ENCODE assay signal across 17 cellular contexts in the genomic region with DNA sequence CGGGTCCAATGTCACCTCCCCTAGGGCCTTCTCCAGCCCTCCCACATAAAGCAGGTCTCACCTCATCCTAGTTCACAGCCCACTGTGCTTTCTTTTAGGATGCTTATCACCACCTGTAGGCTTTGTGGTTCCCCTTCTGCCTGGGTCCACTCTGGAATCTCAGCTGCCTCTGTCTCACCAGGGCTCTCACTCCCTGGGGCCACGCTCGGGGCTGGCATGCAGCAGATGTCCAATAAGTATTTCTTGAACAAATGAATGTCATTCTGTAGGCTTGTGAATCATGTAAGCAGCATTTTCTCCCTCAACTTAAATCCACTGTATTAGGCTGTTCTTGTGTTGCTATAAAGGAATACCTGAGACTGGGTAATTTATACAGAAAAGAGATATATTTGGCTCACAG. TPM values are rescaled to one million over a fixed set of nuclear protein-coding genes. Genes with fewer than 3 reads are reported as not detected.
A peak's percentile ranks its signal among the peaks of the same experiment; 100 is the strongest.
DNase-seq lines count a peak whose midpoint lies in the region; ATAC-seq and TF ChIP-seq lines count a peak whose summit lies in the region.
"Had no signal": no experiment of that assay in that cellular context is flagged by ENCODE, and none has a peak within 500 bp of the region (broad histone marks: within the 10 kb centered on the region; RNA-seq: fewer than 3 reads in every experiment).

No MANE protein-coding gene starts in this region.

- peak overlapping the region; percentile 59 to 63 for H3K18ac ChIP-seq in mesenchymal stem cell (ENCODE audit: low read depth in 1 of 2, low read length in 2 of 2)

- H3K14ac ChIP-seq in mesenchymal stem cell (ENCODE audit: low read length in 2 of 2) = peak overlapping the region in 1 of 2 experiments; percentile 45

- H2BK12ac ChIP-seq in mesenchymal stem cell (ENCODE audit: low read length in 2 of 2) = peak overlapping the region; percentile 75 to 79

- no peak overlapping the region for H2AFZ ChIP-seq in mesenchymal stem cell (ENCODE audit: low read depth, low read length)
- H2AFZ ChIP-seq: GM23338 had no signal

- BruUV-seq in Panc1 (replicated peaks; lab: Mats Ljungman, UMichigan) = no TSS peak

- in situ Hi-C loops in Panc1 (cut with HindIII; ENCODE audit: low pct_unique_long_range_greater_than_20kb, low sequenced_read_pairs) = no loop called here

- peaks cover 17% of the 10 kb centered on the region for H3K4me1 ChIP-seq in Panc1 (ENCODE audit: control insufficient read depth, insufficient read depth, low read length)
- H3K4me1 ChIP-seq in mesenchymal stem cell (ENCODE audit: control insufficient read depth, insufficient read depth, low read depth, low read length) = peaks cover 17% of the 10 kb centered on the region
- H3K4me1 ChIP-seq: Caco-2 had no signal

- peaks cover 10% of the 10 kb centered on the region for H3K9me3 Mint-ChIP-seq in HFFc6
- H3K9me3 Mint-ChIP-seq in osteocyte (ENCODE audit: unreplicated experiment) = peaks cover 8% of the 10 kb centered on the region
- H3K9me3 Mint-ChIP-seq: CD4-positive, alpha-beta T cell had no signal

- H4K8ac ChIP-seq in mesenchymal stem cell (ENCODE audit: low read length) = no peak overlapping the region

- H3K36me3 ChIP-seq in Panc1 (ENCODE audit: control insufficient read depth, insufficient read depth, low read length) = no peaks in the 10 kb centered on the region; the same call in 1 of the 2 replicates
- no peaks in the 10 kb centered on the region for H3K36me3 ChIP-seq in mesenchymal stem cell (ENCODE audit: control insufficient read depth in 1 of 2, insufficient read depth in 2 of 2, low read depth in 1 of 2, low read length in 2 of 2)

- peak overlapping the region; percentile 30; the same call in 1 of the 2 replicates for H3K27ac ChIP-seq in Panc1 (ENCODE audit: low read length)
- H3K27ac ChIP-seq in mesenchymal stem cell (ENCODE audit: low read length, poor library complexity, severe bottlenecking) = no peak overlapping the region
- H3K27ac ChIP-seq: C4-2B had no signal

- H2AK5ac ChIP-seq in mesenchymal stem cell (ENCODE audit: low read length, severe bottlenecking) = peak overlapping the region; percentile 73

- no peak overlapping the region for H3K4me3 ChIP-seq in Panc1 (ENCODE audit: low read depth in 2 of 2, low read length in 2 of 2)
- no peak overlapping the region for H3K4me3 ChIP-seq in mesenchymal stem cell (ENCODE audit: insufficient read depth in 1 of 2, low read depth in 1 of 2, low read length in 2 of 2)
- H3K4me3 ChIP-seq: A549, GM23338 had no signal

- H2BK120ac ChIP-seq in mesenchymal stem cell (ENCODE audit: low read depth, low read length) = no peak overlapping the region

- H3K4me2 ChIP-seq in mesenchymal stem cell (ENCODE audit: low read length, poor library complexity, severe bottlenecking) = no peak overlapping the region
- H3K4me2 ChIP-seq: A549, GM23338 had no signal

- TF ChIP-seq CTCF in HFFc6 (IDR thresholded peaks at IDR 0.05) (no peak), Panc1 (IDR thresholded peaks at IDR 0.05) (no peak), osteocyte (IDR thresholded peaks at IDR 0.05) (no peak)

- peak overlapping the region; percentile 85 for H2BK15ac ChIP-seq in mesenchymal stem cell (ENCODE audit: low read depth, poor library complexity, severe bottlenecking)

- POLR2A ChIA-PET in Panc1 (lab: Charles Lee) = no interaction called here

- intact Hi-C loops in Panc1 (cut with micrococcal nuclease; ENCODE audit: unreplicated experiment) = no loop called here

- H3K27me3 ChIP-seq in Panc1 (ENCODE audit: control insufficient read depth, insufficient read depth, low read length) (no peaks in the 10 kb centered on the region), mesenchymal stem cell (ENCODE audit: control insufficient read depth in 1 of 2, insufficient read depth in 1 of 2, low read length in 2 of 2) (no peaks in the 10 kb centered on the region)

- DNase-seq in HFFc6 = no peak
- no peak for DNase-seq in Panc1 (ENCODE audit: low read depth, low spot score)
- DNase-seq in mesenchymal stem cell = no peak
- DNase-seq in osteocyte (ENCODE audit: extremely low spot score, unreplicated experiment) = no peak
- no peak for DNase-seq in stimulated activated CD4-positive, alpha-beta T cell treated with anti-CD3 and anti-CD28 coated beads, Interleukin-2, amount 100 ng/mL, for 48 hours
- DNase-seq in SIG-M5 (lab: John Stamatoyannopoulos, UW) = no peak
- no peak for DNase-seq in amniotic stem cell (lab: John Stamatoyannopoulos, UW)
- DNase-seq: AML-193; Caco-2; CD4-positive, alpha-beta T cell; DMS153; DMS79; GDM1; H9 had no signal

- H2BK5ac ChIP-seq in mesenchymal stem cell (ENCODE audit: low read depth, low read length, poor library complexity, severe bottlenecking) = no peak overlapping the region

- no peak overlapping the region for H3K23ac ChIP-seq in mesenchymal stem cell (ENCODE audit: low read length in 2 of 2)

- peaks cover 3% of the 10 kb centered on the region for H3K79me1 ChIP-seq in mesenchymal stem cell (replicated peaks; ENCODE audit: low read length, poor library complexity, severe bottlenecking)

- no peak for ATAC-seq in Panc1
- ATAC-seq: A549, GM23338 had no signal

- H4K91ac ChIP-seq in mesenchymal stem cell (ENCODE audit: low read length) = peak overlapping the region; percentile 9

- H3K9me3 ChIP-seq in Panc1 (ENCODE audit: control insufficient read depth, insufficient read depth, low read depth, low read length) (no peaks in the 10 kb centered on the region), mesenchymal stem cell (ENCODE audit: control insufficient read depth, low read length) (peaks cover 5% of the 10 kb centered on the region)
- H3K9me3 ChIP-seq: Caco-2 had no signal

- H3K4ac ChIP-seq in mesenchymal stem cell (ENCODE audit: low read depth in 1 of 2, low read length in 2 of 2) = peak overlapping the region; percentile 9 to 30

- peaks cover 3% of the 10 kb centered on the region; the same call in 1 of the 2 replicates for H3K27me3 Mint-ChIP-seq in HFFc6 (ENCODE audit: insufficient read depth)
- peaks cover 5% of the 10 kb centered on the region for H3K27me3 Mint-ChIP-seq in osteocyte (ENCODE audit: unreplicated experiment)

- CTCF ChIA-PET in Panc1 (lab: Charles Lee) = no interaction called here

- peaks cover 53% of the 10 kb centered on the region for H3K4me1 Mint-ChIP-seq in HFFc6 (ENCODE audit: low read depth)
- H3K4me1 Mint-ChIP-seq in osteocyte (ENCODE audit: unreplicated experiment) = peaks cover 24% of the 10 kb centered on the region

- no peak overlapping the region for H3K9ac ChIP-seq in mesenchymal stem cell (ENCODE audit: low read length)

- H3K4me3 Mint-ChIP-seq in HFFc6 = no peak overlapping the region
- H3K4me3 Mint-ChIP-seq in osteocyte (ENCODE audit: unreplicated experiment) = no peak overlapping the region
- H3K4me3 Mint-ChIP-seq: CD4-positive, alpha-beta T cell; GM23338; H9 had no signal

- H3K36me3 Mint-ChIP-seq in HFFc6 (ENCODE audit: low read depth) (peaks cover 24% of the 10 kb centered on the region), osteocyte (ENCODE audit: unreplicated experiment) (peaks cover 6% of the 10 kb centered on the region)

- H3K27ac Mint-ChIP-seq in HFFc6 = peak overlapping the region; percentile 24; the same call in 1 of the 2 replicates
- peak overlapping the region; percentile 21 for H3K27ac Mint-ChIP-seq in osteocyte (ENCODE audit: unreplicated experiment)
- H3K27ac Mint-ChIP-seq: CD4-positive, alpha-beta T cell; GM23338; H9 had no signal

- 87% methylated on average over 3 of the region's 3 CpGs for WGBS in mesenchymal stem cell

RNA-seq across cellular contexts. Expression of a gene that starts 4.3 kb away (rescaled TPM):
- total RNA-seq in HFFc6 (2021; fragmentation: NEBNext Ultra II Directional; extraction: Animal tissue kit (Norgen Biotek cat#: 25700)) = 10 to 100 TPM; 82.3 to 98.7 (median 87.8) TPM
- 133 TPM for total RNA-seq in Panc1 (2021; ENCODE audit: unreplicated experiment)
- 102 TPM for polyA plus RNA-seq in Panc1 (2012; ENCODE audit: insufficient read length)
- polyA plus RNA-seq in mesenchymal stem cell (2013, experiment 1 of 2) = 48.8 TPM
- 47.7 TPM for polyA plus RNA-seq in mesenchymal stem cell (2013, experiment 2 of 2)
- 60.1 and 62.1 TPM in 2 replicates for total RNA-seq in osteocyte
